Comparison of ENCODE assay signal across 8 cellular contexts in genomic region chr1:174022080-174022975, GRCh38. TPM values are rescaled to one million over a fixed set of nuclear protein-coding genes. Genes with fewer than 3 reads are reported as not detected.
DNase-seq lines count a peak whose midpoint lies in the region; TF ChIP-seq lines count a peak whose summit lies in the region.

Gene RC3H1, minus strand, starts transcription at chr1:174022357. Its CDS starts 29,372 bp downstream, at chr1:173992985.

- no peak within 1 kb of the TSS for H3K23ac ChIP-seq in H9 (ENCODE audit: insufficient read length, low read depth, low read length)

- H3K79me1 ChIP-seq in H9 (ENCODE audit: insufficient read depth, low read depth, low read length, poor library complexity, severe bottlenecking): peaks cover 1% of the 10 kb centered on the region

- no peaks in the 10 kb centered on the region; a peak in 2 of 5 replicates for H3K9me3 Mint-ChIP-seq in H9

- peak within 1 kb of the TSS; percentile 16; the same call in 1 of the 2 replicates for H3K4ac ChIP-seq in H9 (ENCODE audit: low read depth, low read length)

- peaks cover 34 to 35% of the 10 kb centered on the region in 2 experiments for H3K4me1 Mint-ChIP-seq in H9

- no peak within 1 kb of the TSS for H2AK5ac ChIP-seq in H9 (ENCODE audit: insufficient read length, low read length)

- H3K4me2 ChIP-seq in H9 (ENCODE audit: insufficient read depth, insufficient read length, low read length): peak within 1 kb of the TSS; percentile 86

- no peaks in the 10 kb centered on the region for H4K20me1 ChIP-seq in H9 (ENCODE audit: control insufficient read depth, insufficient read depth, insufficient read length)

- peaks cover 0 to 4% (median 4%) of the 10 kb centered on the region in 3 experiments; a peak in 3 of 7 replicates for H3K36me3 Mint-ChIP-seq in H9 (ENCODE audit: insufficient read depth in 1 of 3, low read depth in 3 of 3)

- H3K18ac ChIP-seq in H9 (ENCODE audit: insufficient read length, low read depth, low read length): peak within 1 kb of the TSS; percentile 96

- in situ Hi-C loops in G401 (cut with HindIII; ENCODE audit: low sequenced_read_pairs): no loop called here

- H3K79me2 ChIP-seq in H9 (ENCODE audit: insufficient read depth, low read length): peaks cover 9% of the 10 kb centered on the region; the same call in 1 of the 2 replicates

- H3K4me3 ChIP-seq in MG63 (peak within 1 kb of the TSS; percentile 92), SJSA1 (peak within 1 kb of the TSS; percentile 94), foreskin fibroblast (ENCODE audit: low read depth in 1 of 2, low read length in 2 of 2) (peak within 1 kb of the TSS; percentile 71 to 75), neuron (ENCODE audit: low read length) (peak within 1 kb of the TSS; percentile 96), subcutaneous abdominal adipose tissue (ENCODE audit: low read depth in 1 of 5, low read length in 5 of 5) (peak within 1 kb of the TSS; percentile 91 to 97 (median 94))

- H2BK20ac ChIP-seq in H9 (ENCODE audit: low read depth, low read length, poor library complexity, severe bottlenecking): no peak within 1 kb of the TSS

- no peak within 1 kb of the TSS for H4K8ac ChIP-seq in H9 (replicated peaks; ENCODE audit: insufficient read length, low read depth, low read length)

- TF ChIP-seq CTCF in H9 (conservative IDR thresholded peaks at IDR 0.05) (no peak), foreskin fibroblast (IDR thresholded peaks at IDR 0.05; ENCODE audit: low read depth, low read length) (no peak)

- H3K4me1 ChIP-seq in H9 (ENCODE audit: insufficient read depth, low read length): no peaks in the 10 kb centered on the region; the same call in 1 of the 2 replicates
- peaks cover 24% of the 10 kb centered on the region for H3K4me1 ChIP-seq in SJSA1 (replicated peaks)
- H3K4me1 ChIP-seq in neuron (ENCODE audit: insufficient read depth, low read length): peaks cover 35% of the 10 kb centered on the region
- peaks cover 5 to 47% (median 42%) of the 10 kb centered on the region in 5 donors for H3K4me1 ChIP-seq in subcutaneous abdominal adipose tissue (ENCODE audit: control insufficient read depth in 5 of 5, insufficient read depth in 5 of 5, low read length in 5 of 5)

- peaks cover 14% of the 10 kb centered on the region for H3K36me3 ChIP-seq in MG63
- peaks cover 9% of the 10 kb centered on the region for H3K36me3 ChIP-seq in SJSA1
- peaks cover 8% of the 10 kb centered on the region for H3K36me3 ChIP-seq in neuron (ENCODE audit: insufficient read depth, low read length)
- H3K36me3 ChIP-seq in subcutaneous abdominal adipose tissue (ENCODE audit: control insufficient read depth in 5 of 5, insufficient read depth in 5 of 5, low read length in 5 of 5): no peaks in the 10 kb centered on the region

- peak within 1 kb of the TSS; percentile 96 to 98 (median 98) for H3K27ac Mint-ChIP-seq in H9

- peak within 1 kb of the TSS; percentile 93 for H3K4me3 Mint-ChIP-seq in H9

- peaks cover 16% of the 10 kb centered on the region for H3K23me2 ChIP-seq in H9 (ENCODE audit: insufficient read length, low read depth, low read length, poor library complexity, severe bottlenecking)

- H3K9ac ChIP-seq in H9 (ENCODE audit: extremely low read depth, insufficient read length, low read length) (peak within 1 kb of the TSS; percentile 92), subcutaneous abdominal adipose tissue (ENCODE audit: low read length in 5 of 5) (peak within 1 kb of the TSS; percentile 95 to 99 (median 96))

- H2AFZ ChIP-seq in H9 (ENCODE audit: low read length): no peak within 1 kb of the TSS
- H2AFZ ChIP-seq in neuron (ENCODE audit: low read depth, low read length): peak within 1 kb of the TSS; percentile 96

- peak; percentile 95 for DNase-seq in G401 (ENCODE audit: low spot score)
- peak; percentile 90 for DNase-seq in H9
- DNase-seq in MG63: peak; percentile 85
- peak; percentile 88 to 91 for DNase-seq in SJSA1 (ENCODE audit: low read depth in 1 of 2, low spot score in 2 of 2)
- DNase-seq in activated gamma-delta T cell treated with anti-CD3 and anti-CD28 coated beads, Interleukin-2, amount 50 U/mL, for 16 hours (ENCODE audit: low read depth): peak; percentile 83
- peak; percentile 81 to 94 for DNase-seq in foreskin fibroblast

- no CpG with 5 or more reads among the region's 78 CpGs for WGBS in H9 (ENCODE audit: extremely low coverage, insufficient read length, low lambda C conversion rate)

- H3K9me3 ChIP-seq in H9 (ENCODE audit: control insufficient read depth, low read depth, low read length): no peaks in the 10 kb centered on the region
- no peaks in the 10 kb centered on the region for H3K9me3 ChIP-seq in MG63
- no peaks in the 10 kb centered on the region for H3K9me3 ChIP-seq in SJSA1 (replicated peaks)
- no peaks in the 10 kb centered on the region for H3K9me3 ChIP-seq in neuron (ENCODE audit: low read length)
- H3K9me3 ChIP-seq in subcutaneous abdominal adipose tissue (ENCODE audit: control insufficient read depth in 5 of 5, low read length in 5 of 5): no peaks in the 10 kb centered on the region

- H4K5ac ChIP-seq in H9 (ENCODE audit: insufficient read length, low read depth, low read length): no peak within 1 kb of the TSS

- peak within 1 kb of the TSS; percentile 53 for H2BK12ac ChIP-seq in H9 (ENCODE audit: insufficient read length, low read depth, low read length)

- H3T11ph ChIP-seq in H9 (ENCODE audit: low read length): peak within 1 kb of the TSS; percentile 88

- peak within 1 kb of the TSS; percentile 19 for H2BK5ac ChIP-seq in H9 (ENCODE audit: insufficient read length, low read length)

- no peak within 1 kb of the TSS for H3K56ac ChIP-seq in H9 (ENCODE audit: insufficient read length, low read depth, low read length)

- H3K27me3 ChIP-seq in H9 (ENCODE audit: insufficient read depth, low read length) (no peaks in the 10 kb centered on the region), MG63 (no peaks in the 10 kb centered on the region), SJSA1 (replicated peaks) (no peaks in the 10 kb centered on the region), neuron (ENCODE audit: insufficient read depth, low read length) (no peaks in the 10 kb centered on the region), subcutaneous abdominal adipose tissue (ENCODE audit: control insufficient read depth in 5 of 5, insufficient read depth in 4 of 5, low read length in 5 of 5) (no peaks in the 10 kb centered on the region)

- peak within 1 kb of the TSS; percentile 78 for H2BK120ac ChIP-seq in H9 (ENCODE audit: low read depth, low read length, poor library complexity, severe bottlenecking)

- H4K91ac ChIP-seq in H9 (ENCODE audit: insufficient read length, low read depth, low read length): no peak within 1 kb of the TSS

- peak within 1 kb of the TSS; percentile 97 for H3K14ac ChIP-seq in H9 (ENCODE audit: insufficient read depth, low read length)

- H2BK15ac ChIP-seq in H9 (ENCODE audit: low read depth, low read length): no peak within 1 kb of the TSS

- H3K27ac ChIP-seq in H9 (ENCODE audit: insufficient read length, low read depth, low read length) (no peak within 1 kb of the TSS), SJSA1 (peak within 1 kb of the TSS; percentile 92), subcutaneous abdominal adipose tissue (ENCODE audit: low read depth, low read length) (peak within 1 kb of the TSS; percentile 97)

- peaks cover 2% of the 10 kb centered on the region for H3K27me3 Mint-ChIP-seq in H9 (ENCODE audit: low read depth)

RNA-seq across cellular contexts. Expression of gene RC3H1, which starts in this region (rescaled TPM):
- 13.4 and 15.4 TPM in 2 replicates for total RNA-seq in G401 (2014; rRNA removed; shearing (Covaris generic))
- total RNA-seq in H9 (2021): 33.3 and 36.1 TPM in 2 replicates
- 6.6 and 13.1 TPM in 2 replicates for total RNA-seq in MG63 (2014; rRNA removed; shearing (Covaris generic); ENCODE audit: low replicate concordance)
- 15.0 and 79.1 TPM in 2 replicates for total RNA-seq in SJSA1 (2014; rRNA removed; shearing (Covaris generic))
